ENCODE assay signal across 12 cellular contexts in genomic region chr3:17639257-17639656, GRCh38.
DNase-seq lines count a peak whose midpoint lies in the region; ATAC-seq lines count a peak whose summit lies in the region.
"Had no signal": no experiment of that assay in that cellular context is flagged by ENCODE, and none has a peak within 500 bp of the region (broad histone marks: within the 10 kb centered on the region; RNA-seq: fewer than 3 reads in every experiment).

No MANE protein-coding gene starts in this region.

- ATAC-seq in GM18498 (IDR thresholded peaks at IDR 0.05; ENCODE audit: unreplicated experiment) (no peak), HG02885 (IDR thresholded peaks at IDR 0.05; ENCODE audit: poor library complexity, unreplicated experiment) (no peak), HG03469 (IDR thresholded peaks at IDR 0.05; ENCODE audit: unreplicated experiment) (no peak)
- ATAC-seq: activated T-cell treated with anti-CD3 and anti-CD28 coated beads, Interleukin-2, amount 50 U/mL, for 4 hours had no signal

- DNase-seq in Daoy (ENCODE audit: low read depth) (peak; percentile 41), NCI-H460 (ENCODE audit: extremely low read depth, low read depth) (peak; percentile 40), dermis blood vessel endothelial cell (peak; percentile 51), renal cortical epithelial cell (ENCODE audit: low read depth) (peak; percentile 78), HuH-7.5 (ENCODE audit: low spot score) (no peak)
- DNase-seq: activated T-cell treated with anti-CD3 and anti-CD28 coated beads, Interleukin-2, amount 50 U/mL, for 4 hours; foreskin melanocyte; left ventricle myocardium inferior; SIG-M5 had no signal
